In the genomic region with DNA sequence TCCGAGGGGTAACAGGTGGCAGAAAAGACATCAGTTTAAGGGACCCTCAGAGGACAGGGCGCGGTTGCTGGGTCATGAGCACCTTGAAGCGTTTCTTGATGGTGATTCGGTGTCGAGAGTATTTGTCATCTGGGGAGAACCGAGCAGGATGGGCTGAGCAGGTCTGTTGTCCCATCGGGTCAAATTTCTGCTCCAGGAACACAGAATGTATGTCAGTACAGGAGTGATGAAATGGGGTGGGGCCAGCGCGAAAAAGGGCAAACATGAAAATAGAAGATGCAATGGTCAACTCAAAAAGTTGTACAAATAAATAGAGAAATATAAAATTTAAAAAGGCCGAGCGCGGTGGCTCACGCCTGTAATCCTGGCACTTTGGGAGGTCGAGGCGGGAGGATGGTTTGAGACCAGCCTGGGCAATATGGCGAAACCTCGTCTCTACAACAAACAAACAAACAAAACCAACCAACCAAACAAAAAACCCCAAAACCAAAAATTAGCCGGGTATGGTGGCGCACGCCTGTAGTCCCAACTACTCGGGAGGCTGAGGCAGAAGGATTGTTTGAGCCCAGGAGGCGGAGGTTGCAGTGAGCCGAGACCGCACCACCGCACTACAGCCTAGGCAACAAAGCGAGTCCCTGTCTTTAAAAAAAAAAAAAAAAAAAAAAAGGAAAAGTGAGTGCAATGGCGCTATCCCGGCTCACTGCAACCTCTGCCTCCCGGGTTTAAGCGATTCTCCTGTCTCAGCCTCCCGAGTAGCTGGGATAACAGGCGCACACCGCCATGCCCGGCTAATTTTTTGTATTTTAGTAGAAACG, we compare ENCODE assay signal across 1 cellular context.
TF ChIP-seq lines count a peak whose summit lies in the region.

No MANE protein-coding gene starts in this region.

TF ChIP-seq in liver, 16 proteins besides CTCF, POLR2A, EP300 and RAD21 (continued from another document):
- no peak for TF ChIP-seq SP1 (IDR thresholded peaks at IDR 0.05)
- TF ChIP-seq GABPA (IDR thresholded peaks at IDR 0.05 in 1 of 2, conservative IDR thresholded peaks at IDR 0.05 in 1 of 2): no peak
- TF ChIP-seq, protein P1, sequence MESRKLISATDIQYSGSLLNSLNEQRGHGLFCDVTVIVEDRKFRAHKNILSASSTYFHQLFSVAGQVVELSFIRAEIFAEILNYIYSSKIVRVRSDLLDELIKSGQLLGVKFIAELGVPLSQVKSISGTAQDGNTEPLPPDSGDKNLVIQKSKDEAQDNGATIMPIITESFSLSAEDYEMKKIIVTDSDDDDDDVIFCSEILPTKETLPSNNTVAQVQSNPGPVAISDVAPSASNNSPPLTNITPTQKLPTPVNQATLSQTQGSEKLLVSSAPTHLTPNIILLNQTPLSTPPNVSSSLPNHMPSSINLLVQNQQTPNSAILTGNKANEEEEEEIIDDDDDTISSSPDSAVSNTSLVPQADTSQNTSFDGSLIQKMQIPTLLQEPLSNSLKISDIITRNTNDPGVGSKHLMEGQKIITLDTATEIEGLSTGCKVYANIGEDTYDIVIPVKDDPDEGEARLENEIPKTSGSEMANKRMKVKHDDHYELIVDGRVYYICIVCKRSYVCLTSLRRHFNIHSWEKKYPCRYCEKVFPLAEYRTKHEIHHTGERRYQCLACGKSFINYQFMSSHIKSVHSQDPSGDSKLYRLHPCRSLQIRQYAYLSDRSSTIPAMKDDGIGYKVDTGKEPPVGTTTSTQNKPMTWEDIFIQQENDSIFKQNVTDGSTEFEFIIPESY (IDR thresholded peaks at IDR 0.05): no peak
- no peak for TF ChIP-seq HNF4A (conservative IDR thresholded peaks at IDR 0.05)
- no peak for TF ChIP-seq RXRA (IDR thresholded peaks at IDR 0.05)
TF ChIP-seq in liver: peak in this region for 0.
